Comparison of ENCODE assay signal across 8 cellular contexts in the genomic region with DNA sequence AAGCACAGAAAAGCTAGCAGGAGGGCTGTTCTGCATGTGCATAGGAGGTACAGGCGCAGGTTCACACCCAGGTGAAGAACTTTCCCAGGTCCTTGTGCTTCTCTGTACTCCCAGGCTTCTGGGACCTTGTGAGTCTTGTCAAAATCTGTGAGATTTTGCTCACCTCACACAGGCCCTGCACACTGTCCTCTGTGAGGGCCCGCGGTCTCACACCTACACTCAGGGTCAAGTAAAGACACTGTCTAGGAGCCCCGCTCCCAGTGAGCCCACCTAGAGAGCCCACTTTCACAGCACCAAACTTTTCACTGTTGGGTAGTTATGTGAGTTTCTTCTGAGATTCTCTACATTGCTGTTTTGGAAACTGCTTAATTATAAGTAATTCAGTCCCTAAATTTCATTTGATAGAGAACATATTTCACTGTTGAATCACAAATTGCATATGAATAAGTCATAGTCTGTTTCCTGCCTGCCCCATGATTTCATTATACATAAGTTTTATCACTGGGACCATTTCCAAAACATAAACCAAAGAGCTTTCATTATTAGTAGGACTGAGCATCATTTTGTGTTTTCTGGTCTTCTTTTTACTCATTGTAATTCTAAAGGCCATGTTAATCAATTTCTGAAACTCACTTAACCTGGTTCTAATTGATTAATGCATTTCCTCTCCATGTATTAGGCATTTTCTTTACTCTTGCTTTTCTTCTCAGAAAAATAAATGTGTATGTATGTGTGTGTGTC.
DNase-seq lines count a peak whose midpoint lies in the region; ATAC-seq lines count a peak whose summit lies in the region.

No MANE protein-coding gene starts in this region.

- CTCF ChIA-PET in activated CD8-positive, alpha-beta memory T cell treated with anti-CD3 and anti-CD28 coated beads, Interleukin-2, amount 10 ng/mL, durations not matched to agents 7 days and 5 days (lab: Charles Lee), result no interaction called here

- H3K27ac Mint-ChIP-seq in T-helper 17 cell, result no peak overlapping the region
- H3K27ac Mint-ChIP-seq in activated CD8-positive, alpha-beta memory T cell treated with anti-CD3 and anti-CD28 coated beads, Interleukin-2, amount 10 ng/mL, durations not matched to agents 7 days and 5 days, result no peak overlapping the region

- H3K4me3 Mint-ChIP-seq in T-helper 17 cell, result no peak overlapping the region
- no peak overlapping the region for H3K4me3 Mint-ChIP-seq in activated CD8-positive, alpha-beta memory T cell treated with anti-CD3 and anti-CD28 coated beads, Interleukin-2, amount 10 ng/mL, durations not matched to agents 7 days and 5 days

- H3K4me1 Mint-ChIP-seq in T-helper 17 cell, result no peaks in the 10 kb centered on the region
- H3K4me1 Mint-ChIP-seq in activated CD8-positive, alpha-beta memory T cell treated with anti-CD3 and anti-CD28 coated beads, Interleukin-2, amount 10 ng/mL, durations not matched to agents 7 days and 5 days, result no peaks in the 10 kb centered on the region

- H3K27me3 Mint-ChIP-seq in T-helper 17 cell, result no peaks in the 10 kb centered on the region
- peaks cover 4% of the 10 kb centered on the region for H3K27me3 Mint-ChIP-seq in activated CD8-positive, alpha-beta memory T cell treated with anti-CD3 and anti-CD28 coated beads, Interleukin-2, amount 10 ng/mL, durations not matched to agents 7 days and 5 days

- H3K9me3 ChIP-seq in T-helper 17 cell (ENCODE audit: control insufficient read depth, low read length, poor library complexity, severe bottlenecking), result no peaks in the 10 kb centered on the region

- H3K9me3 Mint-ChIP-seq in activated CD8-positive, alpha-beta memory T cell treated with anti-CD3 and anti-CD28 coated beads, Interleukin-2, amount 10 ng/mL, durations not matched to agents 7 days and 5 days (ENCODE audit: low read depth), result peaks cover under 1% of the 10 kb centered on the region

- DNase-seq in AG20443 (ENCODE audit: low spot score) (peak; percentile 39), fibroblast of peridontal ligament (ENCODE audit: extremely low read depth) (peak; percentile 77), SIG-M5 (lab: John Stamatoyannopoulos, UW) (no peak), T-helper 17 cell (no peak), ecto neural progenitor cell (ENCODE audit: low spot score) (no peak)
- DNase-seq in activated CD8-positive, alpha-beta memory T cell treated with anti-CD3 and anti-CD28 coated beads, Interleukin-2, amount 10 ng/mL, durations not matched to agents 7 days and 5 days, result no peak

- H3K36me3 Mint-ChIP-seq in T-helper 17 cell (ENCODE audit: low read depth), result no peaks in the 10 kb centered on the region
- H3K36me3 Mint-ChIP-seq in activated CD8-positive, alpha-beta memory T cell treated with anti-CD3 and anti-CD28 coated beads, Interleukin-2, amount 10 ng/mL, durations not matched to agents 7 days and 5 days, result no peaks in the 10 kb centered on the region

- peak; percentile 86 for ATAC-seq in GM21447 (IDR thresholded peaks at IDR 0.05; ENCODE audit: unreplicated experiment)
- peak; percentile 77 for ATAC-seq in HG03469 (IDR thresholded peaks at IDR 0.05; ENCODE audit: unreplicated experiment)
- no peak for ATAC-seq in T-helper 17 cell
- ATAC-seq in activated CD8-positive, alpha-beta memory T cell treated with anti-CD3 and anti-CD28 coated beads, Interleukin-2, amount 10 ng/mL, durations not matched to agents 7 days and 5 days, result no peak

Comparison
In these comparisons a context has a peak if more than half of its experiments do, and no peak if none do; other contexts are left out.
1. DNase-seq: peak in AG20443 (single experiment) and fibroblast of peridontal ligament (single experiment); none in SIG-M5 (single experiment), T-helper 17 cell (0 of 3), activated CD8-positive, alpha-beta memory T cell treated with anti-CD3 and anti-CD28 coated beads, Interleukin-2, amount 10 ng/mL, durations not matched to agents 7 days and 5 days (single experiment) and ecto neural progenitor cell (single experiment).
2. ATAC-seq: peak in GM21447 (single experiment) and HG03469 (single experiment); none in T-helper 17 cell (single experiment) and activated CD8-positive, alpha-beta memory T cell treated with anti-CD3 and anti-CD28 coated beads, Interleukin-2, amount 10 ng/mL, durations not matched to agents 7 days and 5 days (single experiment).